Comparison of ENCODE assay signal across 1 cellular context in the genomic region with DNA sequence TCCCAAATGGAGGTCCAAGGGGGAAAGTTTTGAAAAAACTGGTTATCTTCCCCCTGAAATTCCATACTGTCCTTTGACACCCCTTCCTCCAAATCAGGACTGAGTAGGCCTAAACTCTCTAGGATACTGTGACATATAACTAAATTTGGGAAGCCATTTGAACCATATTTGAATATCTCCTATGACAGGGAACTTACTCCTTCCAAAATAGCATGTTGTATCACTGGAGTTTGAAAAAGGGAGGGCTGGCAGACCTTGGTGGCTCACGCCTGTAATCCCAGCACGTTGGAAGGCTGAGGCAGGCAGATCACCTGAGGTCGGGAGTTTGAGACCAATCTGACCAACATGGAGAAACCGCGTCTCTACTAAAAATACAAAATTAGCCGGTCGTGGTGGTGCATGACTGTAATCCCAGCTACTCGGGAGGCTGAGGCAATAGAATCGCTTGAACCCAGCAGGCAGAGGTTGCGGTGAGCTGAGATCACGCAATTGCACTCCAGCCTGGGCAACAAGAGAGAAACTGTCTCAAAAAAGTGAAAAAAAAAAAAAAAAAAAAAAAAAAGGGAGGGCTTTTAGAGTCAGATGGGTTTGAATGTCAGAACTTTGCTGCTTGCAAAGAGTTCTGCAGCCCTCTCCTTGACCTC.
TF ChIP-seq lines count a peak whose summit lies in the region.

No MANE protein-coding gene starts in this region.

TF ChIP-seq in GM12878, 131 proteins besides CTCF, POLR2A, EP300 and RAD21:
- TF ChIP-seq POLR2AphosphoS2 (IDR thresholded peaks at IDR 0.05; ENCODE audit: low read depth, low read length) (no peak), ZNF274 (IDR thresholded peaks at IDR 0.05; ENCODE audit: insufficient read depth, insufficient read length) (no peak)
